Comparison of ENCODE assay signal across 7 cellular contexts in genomic region chr21:32921632-32922230, GRCh38.
A peak's percentile ranks its signal among the peaks of the same experiment; 100 is the strongest.
DNase-seq lines count a peak whose midpoint lies in the region; ATAC-seq and TF ChIP-seq lines count a peak whose summit lies in the region.

No MANE protein-coding gene starts in this region.

- DNase-seq in PC-9 (no peak), astrocyte of the spinal cord (ENCODE audit: low read depth, low spot score) (no peak), mucosa of descending colon (peak in 2 of 3 donors; percentile 54 to 71), NCI-H1048 (lab: John Stamatoyannopoulos, UW) (no peak), NCI-H2107 (lab: John Stamatoyannopoulos, UW) (no peak), GOT3 (lab: John Stamatoyannopoulos, UW) (no peak)

- ATAC-seq in mucosa of descending colon: peak; percentile 62

- H3K9me3 ChIP-seq in PC-9 (ENCODE audit: insufficient read depth, low read depth) (no peaks in the 10 kb centered on the region), mucosa of descending colon (peaks cover 4% of the 10 kb centered on the region)

- no peaks in the 10 kb centered on the region for H3K9me2 ChIP-seq in PC-9 (ENCODE audit: insufficient read depth)

- H3K4me1 ChIP-seq in PC-9 (replicated peaks; ENCODE audit: insufficient read depth): no peaks in the 10 kb centered on the region
- H3K4me1 ChIP-seq in mucosa of descending colon (ENCODE audit: low read depth): no peaks in the 10 kb centered on the region

- no TSS peak for BruUV-seq in PC-9 (replicated peaks; lab: Mats Ljungman, UMichigan)

- no peaks in the 10 kb centered on the region for H3K79me2 ChIP-seq in PC-9 (ENCODE audit: low read depth)

- H3F3A ChIP-seq in PC-9 (ENCODE audit: insufficient read depth, low read depth): no peaks in the 10 kb centered on the region

- in situ Hi-C loops in astrocyte of the spinal cord (cut with HindIII; ENCODE audit: low sequenced_read_pairs): no loop called here

- H3K27ac ChIP-seq in PC-9: no peak overlapping the region

- POLR2A ChIA-PET in PC-9 (lab: Charles Lee; ENCODE audit: unreplicated experiment): no interaction called here

- H2AFZ ChIP-seq in PC-9: no peak overlapping the region

- H3K27me3 ChIP-seq in PC-9 (ENCODE audit: insufficient read depth, low read depth): peaks cover 5% of the 10 kb centered on the region

- H3K4me2 ChIP-seq in PC-9: no peak overlapping the region

- CTCF ChIA-PET in PC-9 (lab: Charles Lee): no interaction called here

- TF ChIP-seq CTCF in GM12874 (IDR thresholded peaks at IDR 0.05; ENCODE audit: insufficient read depth, low read depth, low read length) (peak; percentile 71), PC-9 (conservative IDR thresholded peaks at IDR 0.05) (peak; percentile 49; the same call in 1 of the 2 replicates), astrocyte of the spinal cord (IDR thresholded peaks at IDR 0.05; ENCODE audit: low read depth, low read length) (peak; percentile 54), mucosa of descending colon (IDR thresholded peaks at IDR 0.05) (peak; percentile 44)

- H3K4me3 ChIP-seq in PC-9 (no peak overlapping the region), astrocyte of the spinal cord (ENCODE audit: low read depth, low read length) (no peak overlapping the region), mucosa of descending colon (no peak overlapping the region)

- H3K36me3 ChIP-seq in PC-9 (ENCODE audit: low read depth) (no peaks in the 10 kb centered on the region), mucosa of descending colon (ENCODE audit: low read depth) (no peaks in the 10 kb centered on the region)

- no peaks in the 10 kb centered on the region for H4K20me1 ChIP-seq in PC-9 (ENCODE audit: insufficient read depth)

- intact Hi-C loops in PC-9 (cut with micrococcal nuclease; ENCODE audit: unreplicated experiment) (no loop called here), mucosa of descending colon (cut with DNase I, micrococcal nuclease) (no loop called here)

Comparison
In these comparisons a context has a peak if more than half of its experiments do, and no peak if none do; other contexts are left out.
1. DNase-seq: peak in mucosa of descending colon (2 of 3); none in PC-9 (0 of 2), astrocyte of the spinal cord (single experiment), NCI-H1048 (single experiment), NCI-H2107 (single experiment) and GOT3 (single experiment).
2. Peak in every context shown above with its lines, with median percentiles within 50 percentile points of each other: CTCF ChIP-seq.